In genomic region chr3:125996751-125997150, GRCh38 we compare ENCODE assay signal across 3 cellular contexts. TPM values are rescaled to one million over a fixed set of nuclear protein-coding genes. Genes with fewer than 3 reads are reported as not detected.
"Had no signal": no experiment of that assay in that cellular context is flagged by ENCODE, and none has a peak within 500 bp of the region (broad histone marks: within the 10 kb centered on the region; RNA-seq: fewer than 3 reads in every experiment).

No MANE protein-coding gene starts in this region.

RNA-seq across cellular contexts. Expression of gene ROPN1B, which starts 27.8 kb away (rescaled TPM):
- total RNA-seq: LHCN-M2, MCF 10A, NCI-H460 had no signal
